ENCODE assay signal across 21 cellular contexts in genomic region chr11:587546-587945, GRCh38. TPM values are rescaled to one million over a fixed set of nuclear protein-coding genes. Genes with fewer than 3 reads are reported as not detected.
A peak's percentile ranks its signal among the peaks of the same experiment; 100 is the strongest.
DNase-seq lines count a peak whose midpoint lies in the region; ATAC-seq, FAIRE-seq and TF ChIP-seq lines count a peak whose summit lies in the region.
"Had no signal": no experiment of that assay in that cellular context is flagged by ENCODE, and none has a peak within 500 bp of the region (broad histone marks: within the 10 kb centered on the region; RNA-seq: fewer than 3 reads in every experiment).

No MANE protein-coding gene starts in this region.

- H3K4me3 ChIP-seq in skeletal muscle satellite cell (ENCODE audit: low read length) (no peak overlapping the region), SJCRH30 (no peak overlapping the region)
- H3K4me3 ChIP-seq: gastroesophageal sphincter, skin epidermis, thyroid gland had no signal

- peak overlapping the region; percentile 51 for H3K4me2 ChIP-seq in skeletal muscle satellite cell (ENCODE audit: low read length)

- no peaks in the 10 kb centered on the region for H3K9me3 Mint-ChIP-seq in T-helper 1 cell treated with Interleukin-12 subunit alpha and Interleukin-12 subunit beta and Interleukin-4 antibody, amounts not matched to agents 30 μg/mL and 1 μg/mL, for 36 hours
- H3K9me3 Mint-ChIP-seq in activated CD8-positive, alpha-beta T cell treated with anti-CD3 and anti-CD28 coated beads for 36 hours: no peaks in the 10 kb centered on the region
- peaks cover 0 to 2% (median 0%) of the 10 kb centered on the region in 6 donors for H3K9me3 Mint-ChIP-seq in immature natural killer cell
- H3K9me3 Mint-ChIP-seq: brain, endodermal cell, nephron had no signal

- no peak for TF ChIP-seq CTCF in activated CD8-positive, alpha-beta T cell treated with anti-CD3 and anti-CD28 coated beads for 36 hours (IDR thresholded peaks at IDR 0.05)

- no peaks in the 10 kb centered on the region for H3K9me3 ChIP-seq in skeletal muscle satellite cell (replicated peaks; ENCODE audit: low read length)
- H3K9me3 ChIP-seq in SJCRH30 (replicated peaks): no peaks in the 10 kb centered on the region
- H3K9me3 ChIP-seq: gastroesophageal sphincter, thyroid gland had no signal

- H3K36me3 Mint-ChIP-seq in T-helper 1 cell treated with Interleukin-12 subunit alpha and Interleukin-12 subunit beta and Interleukin-4 antibody, amounts not matched to agents 30 μg/mL and 1 μg/mL, for 36 hours (ENCODE audit: low read depth): peaks cover 40% of the 10 kb centered on the region
- H3K36me3 Mint-ChIP-seq in activated CD8-positive, alpha-beta T cell treated with anti-CD3 and anti-CD28 coated beads for 36 hours (ENCODE audit: low read depth): peaks cover 41% of the 10 kb centered on the region
- peaks cover 4 to 28% (median 14%) of the 10 kb centered on the region in 3 donors for H3K36me3 Mint-ChIP-seq in immature natural killer cell

- H3K4me1 Mint-ChIP-seq in T-helper 1 cell treated with Interleukin-12 subunit alpha and Interleukin-12 subunit beta and Interleukin-4 antibody, amounts not matched to agents 30 μg/mL and 1 μg/mL, for 36 hours (ENCODE audit: low read depth): peaks cover 19% of the 10 kb centered on the region
- H3K4me1 Mint-ChIP-seq in activated CD8-positive, alpha-beta T cell treated with anti-CD3 and anti-CD28 coated beads for 36 hours (ENCODE audit: low read depth): peaks cover 30% of the 10 kb centered on the region
- peaks cover 7 to 15% of the 10 kb centered on the region in 2 donors for H3K4me1 Mint-ChIP-seq in immature natural killer cell
- H3K4me1 Mint-ChIP-seq: brain, endodermal cell, nephron had no signal

- DNase-seq in T-helper 1 cell (no peak), immature natural killer cell (no peak), frontal cortex (ENCODE audit: low spot score in 2 of 2) (no peak), SJCRH30 (no peak), NCI-H774 (lab: John Stamatoyannopoulos, UW) (no peak)
- DNase-seq in activated CD8-positive, alpha-beta T cell treated with anti-CD3 and anti-CD28 coated beads for 36 hours: peak; percentile 50
- DNase-seq: COR-L47, endodermal cell, kidney, NCI-H1694 treated with DMSO at 0.1 percent for 48 hours, NCI-H526, thyroid gland had no signal

- POLR2A ChIA-PET in activated CD8-positive, alpha-beta T cell treated with anti-CD3 and anti-CD28 coated beads for 36 hours (lab: Charles Lee): interaction anchor here (0.7 to 2.1 kb wide), 10 partner anchors 9 to 81 kb away, joined by 3 to 8 read pairs (median 4); partner anchors contain the start of gene PHRF1

- H3K4me1 ChIP-seq in skeletal muscle satellite cell (ENCODE audit: control insufficient read depth, insufficient read depth, low read length): peaks cover 13% of the 10 kb centered on the region
- no peaks in the 10 kb centered on the region for H3K4me1 ChIP-seq in SJCRH30
- H3K4me1 ChIP-seq: gastroesophageal sphincter, thyroid gland had no signal

- no peak for FAIRE-seq in frontal cortex (lab: Jason Lieb, UNC)
- FAIRE-seq: kidney, TTC549 had no signal

- H3K27ac ChIP-seq in SJCRH30: no peak overlapping the region
- H3K27ac ChIP-seq: 22Rv1, gastroesophageal sphincter, thyroid gland had no signal

- CTCF ChIA-PET in activated CD8-positive, alpha-beta T cell treated with anti-CD3 and anti-CD28 coated beads for 36 hours (lab: Charles Lee): interaction anchor here (0.9 to 1.8 kb wide), 3 partner anchors 9 to 32 kb away, joined by 3 to 11 read pairs (median 4); no protein-coding TSS in a partner anchor

- H3K27ac Mint-ChIP-seq in T-helper 1 cell treated with Interleukin-12 subunit alpha and Interleukin-12 subunit beta and Interleukin-4 antibody, amounts not matched to agents 30 μg/mL and 1 μg/mL, for 36 hours: peak overlapping the region; percentile 99
- H3K27ac Mint-ChIP-seq in activated CD8-positive, alpha-beta T cell treated with anti-CD3 and anti-CD28 coated beads for 36 hours: peak overlapping the region; percentile 99
- peak overlapping the region in 5 of 6 donors; percentile 17 to 91 (median 83) for H3K27ac Mint-ChIP-seq in immature natural killer cell

- H3K4me3 Mint-ChIP-seq in T-helper 1 cell treated with Interleukin-12 subunit alpha and Interleukin-12 subunit beta and Interleukin-4 antibody, amounts not matched to agents 30 μg/mL and 1 μg/mL, for 36 hours: peak overlapping the region; percentile 84
- peak overlapping the region; percentile 67 for H3K4me3 Mint-ChIP-seq in activated CD8-positive, alpha-beta T cell treated with anti-CD3 and anti-CD28 coated beads for 36 hours
- H3K4me3 Mint-ChIP-seq in immature natural killer cell: no peak overlapping the region
- H3K4me3 Mint-ChIP-seq: brain, endodermal cell, nephron had no signal

- no peaks in the 10 kb centered on the region for H3K27me3 ChIP-seq in skeletal muscle satellite cell (ENCODE audit: control insufficient read depth, insufficient read depth, low read length)
- H3K27me3 ChIP-seq in SJCRH30: no peaks in the 10 kb centered on the region
- H3K27me3 ChIP-seq: gastroesophageal sphincter, thyroid gland had no signal

- peak; percentile 32 for ATAC-seq in activated CD8-positive, alpha-beta T cell treated with anti-CD3 and anti-CD28 coated beads for 36 hours

- peaks cover 60% of the 10 kb centered on the region for H3K36me3 ChIP-seq in skeletal muscle satellite cell (ENCODE audit: insufficient read depth, low read length)
- peaks cover 70% of the 10 kb centered on the region for H3K36me3 ChIP-seq in SJCRH30

- intact Hi-C loops in activated CD8-positive, alpha-beta T cell treated with anti-CD3 and anti-CD28 coated beads for 36 hours (cut with micrococcal nuclease): no loop called here

- H3K27me3 Mint-ChIP-seq in T-helper 1 cell treated with Interleukin-12 subunit alpha and Interleukin-12 subunit beta and Interleukin-4 antibody, amounts not matched to agents 30 μg/mL and 1 μg/mL, for 36 hours (ENCODE audit: low read depth): no peaks in the 10 kb centered on the region
- H3K27me3 Mint-ChIP-seq in activated CD8-positive, alpha-beta T cell treated with anti-CD3 and anti-CD28 coated beads for 36 hours: no peaks in the 10 kb centered on the region
- H3K27me3 Mint-ChIP-seq in immature natural killer cell (ENCODE audit: low read depth in 3 of 3): peaks cover 5 to 10% (median 7%) of the 10 kb centered on the region in 3 donors
- H3K27me3 Mint-ChIP-seq: brain had no signal

- H3K9ac ChIP-seq in skeletal muscle satellite cell (ENCODE audit: low read depth, low read length): no peak overlapping the region

RNA-seq across cellular contexts. Expression of gene PHRF1, which starts 11.3 kb away (rescaled TPM):
- 10 to 100 TPM; 43.1 to 44.5 TPM for total RNA-seq in activated CD8-positive, alpha-beta T cell treated with anti-CD3 and anti-CD28 coated beads for 36 hours
- polyA plus RNA-seq in immature natural killer cell: 10 to 100 TPM in 1 of 3 donors, 1 to 10 TPM in 2; 4.0 to 17.5 (median 5.4) TPM
- total RNA-seq in skeletal muscle satellite cell (2012; rRNA removed): 31.4 and 32.1 TPM in 2 replicates
- 30.6 TPM for total RNA-seq in frontal cortex
- total RNA-seq in SJCRH30 (2014; rRNA removed; shearing (Covaris generic)): 30.8 and 34.3 TPM in 2 replicates

RNA-seq across cellular contexts. Expression of gene RASSF7, which starts 26.8 kb away (rescaled TPM):
- 10 to 100 TPM; 16.8 to 17.3 TPM for total RNA-seq in activated CD8-positive, alpha-beta T cell treated with anti-CD3 and anti-CD28 coated beads for 36 hours
- polyA plus RNA-seq in immature natural killer cell: 10 to 100 TPM; 20.3 to 31.9 (median 31.5) TPM
- total RNA-seq in skeletal muscle satellite cell (2012; rRNA removed): 2.0 and 3.9 TPM in 2 replicates
- 2.0 TPM for total RNA-seq in frontal cortex
- 6.9 and 7.4 TPM in 2 replicates for total RNA-seq in SJCRH30 (2014; rRNA removed; shearing (Covaris generic))

RNA-seq across cellular contexts. Expression of gene LMNTD2, which starts 27.0 kb away (rescaled TPM):
- total RNA-seq in activated CD8-positive, alpha-beta T cell treated with anti-CD3 and anti-CD28 coated beads for 36 hours: 1 to 10 TPM in 1 of 2 experiments, under 1 TPM in 1; 0.88 to 1.3 TPM
- under 1 TPM; 0.54 to 0.95 (median 0.66) TPM for polyA plus RNA-seq in immature natural killer cell
- under 0.01 TPM in 1 of 2 replicates, not detected in the other for total RNA-seq in skeletal muscle satellite cell (2012; rRNA removed)
- not detected for total RNA-seq in frontal cortex
- 0.43 and 0.51 TPM in 2 replicates for total RNA-seq in SJCRH30 (2014; rRNA removed; shearing (Covaris generic))

RNA-seq across cellular contexts. Expression of gene IRF7, which starts 28.2 kb away (rescaled TPM):
- 10 to 100 TPM; 34.6 to 37.5 TPM for total RNA-seq in activated CD8-positive, alpha-beta T cell treated with anti-CD3 and anti-CD28 coated beads for 36 hours
- 10 to 100 TPM; 36.4 to 62.4 (median 53.9) TPM for polyA plus RNA-seq in immature natural killer cell
- total RNA-seq in skeletal muscle satellite cell (2012; rRNA removed): 5.6 and 5.7 TPM in 2 replicates
- total RNA-seq in frontal cortex: 0.82 TPM
- 3.6 and 5.8 TPM in 2 replicates for total RNA-seq in SJCRH30 (2014; rRNA removed; shearing (Covaris generic))

RNA-seq across cellular contexts. Expression of gene CDHR5, which starts 37.2 kb away (rescaled TPM):
- not detected for total RNA-seq in activated CD8-positive, alpha-beta T cell treated with anti-CD3 and anti-CD28 coated beads for 36 hours
- not detected for polyA plus RNA-seq in immature natural killer cell
- total RNA-seq in skeletal muscle satellite cell (2012; rRNA removed): under 0.01 TPM in 1 of 2 replicates, not detected in the other
- not detected for total RNA-seq in frontal cortex
- not detected in 2 replicates for total RNA-seq in SJCRH30 (2014; rRNA removed; shearing (Covaris generic))
- total RNA-seq: gastroesophageal sphincter, H4, thyroid gland had no signal

Comparison
In these comparisons a context has a peak if more than half of its experiments do, and no peak if none do; other contexts are left out.
1. H3K4me3 Mint-ChIP-seq: peak in T-helper 1 cell treated with Interleukin-12 subunit alpha and Interleukin-12 subunit beta and Interleukin-4 antibody, amounts not matched to agents 30 μg/mL and 1 μg/mL, for 36 hours (single experiment) and activated CD8-positive, alpha-beta T cell treated with anti-CD3 and anti-CD28 coated beads for 36 hours (single experiment); none in immature natural killer cell (0 of 5).
2. Peak in every context shown above with its lines, with median percentiles within 50 percentile points of each other: H3K27ac Mint-ChIP-seq.